In genomic region chr1:8448505-8448904, GRCh38 we compare ENCODE assay signal across 8 cellular contexts.
DNase-seq lines count a peak whose midpoint lies in the region; ATAC-seq and TF ChIP-seq lines count a peak whose summit lies in the region.
"Not testable (repeated sequence)": the region's sequence is repeated elsewhere in the genome, so short reads cannot be mapped to it uniquely, and the experiment has no call there.

No MANE protein-coding gene starts in this region.

- TF ChIP-seq POLR2A in vagina (IDR thresholded peaks at IDR 0.05): not testable (repeated sequence)

- peaks cover 11 to 20% of the 10 kb centered on the region in 2 donors for H3K36me3 Mint-ChIP-seq in CD4-positive, alpha-beta memory T cell
- H3K36me3 Mint-ChIP-seq in WTC11; endothelial cell (ENCODE audit: low read depth, unreplicated experiment); glutamatergic neuron (ENCODE audit: unreplicated experiment): not testable (repeated sequence)

- CTCF ChIA-PET in CD4-positive, alpha-beta memory T cell (lab: Charles Lee; ENCODE audit: partially characterized antibody): not testable (repeated sequence)
- CTCF ChIA-PET in WTC11 (lab: Charles Lee): interaction anchor here (1.3 kb wide), 1 partner anchor 12 kb away, joined by 5 read pairs; no protein-coding TSS in a partner anchor

- WGBS in mesodermal cell (ENCODE audit: insufficient coverage in 2 of 2), 2 experiments: 96 to 97% methylated on average over 3 to 7 of the region's 11 CpGs

- H3K9ac ChIP-seq in rectal smooth muscle tissue (ENCODE audit: low read length): not testable (repeated sequence)
- H3K9ac ChIP-seq in stomach smooth muscle (ENCODE audit: low read length in 2 of 2): peak overlapping the region in 1 of 2 donors; percentile 64

- not testable (repeated sequence) for ATAC-seq in WTC11

- not testable (repeated sequence) for H3K27ac ChIP-seq in CD4-positive, alpha-beta memory T cell (ENCODE audit: low read depth, low read length)
- peak overlapping the region; percentile 91 for H3K27ac ChIP-seq in mesodermal cell (ENCODE audit: low read depth, low read length, severe bottlenecking)
- H3K27ac ChIP-seq in rectal smooth muscle tissue (ENCODE audit: low read depth, low read length): peak overlapping the region; percentile 67
- peak overlapping the region; percentile 75 for H3K27ac ChIP-seq in stomach smooth muscle (ENCODE audit: low read length)
- H3K27ac ChIP-seq in vagina: peak overlapping the region; percentile 54

- H3K27me3 ChIP-seq in CD4-positive, alpha-beta memory T cell (ENCODE audit: insufficient read depth, low read length); rectal smooth muscle tissue (ENCODE audit: control insufficient read depth, insufficient read depth, low read length); stomach smooth muscle (ENCODE audit: control insufficient read depth in 1 of 2, insufficient read depth in 2 of 2, low read length in 2 of 2); vagina: not testable (repeated sequence)

- H3K9me3 ChIP-seq in CD4-positive, alpha-beta memory T cell (ENCODE audit: control insufficient read depth in 1 of 2, low read length in 2 of 2); mesodermal cell (ENCODE audit: control insufficient read depth, low read length); stomach smooth muscle (ENCODE audit: control insufficient read depth in 2 of 2, low read length in 2 of 2); vagina: not testable (repeated sequence)

- not testable (repeated sequence) for DNase-seq in CD4-positive, alpha-beta memory T cell; WTC11 (ENCODE audit: low spot score); endothelial cell (ENCODE audit: low spot score); glutamatergic neuron; vagina (ENCODE audit: extremely low spot score in 2 of 2)

- not testable (repeated sequence) for H3K27me3 Mint-ChIP-seq in CD4-positive, alpha-beta memory T cell; WTC11 (ENCODE audit: low read depth); endothelial cell (ENCODE audit: unreplicated experiment)
- peaks cover 10% of the 10 kb centered on the region for H3K27me3 Mint-ChIP-seq in glutamatergic neuron (ENCODE audit: unreplicated experiment)

- not testable (repeated sequence) for H3K36me3 ChIP-seq in CD4-positive, alpha-beta memory T cell (ENCODE audit: insufficient read depth, low read length); rectal smooth muscle tissue (ENCODE audit: control insufficient read depth, insufficient read depth, low read length); stomach smooth muscle (ENCODE audit: control insufficient read depth in 2 of 2, insufficient read depth in 2 of 2, low read length in 2 of 2); vagina
- peaks cover 63% of the 10 kb centered on the region for H3K36me3 ChIP-seq in mesodermal cell (ENCODE audit: control insufficient read depth, insufficient read depth, low read length)

- H3K27ac Mint-ChIP-seq in CD4-positive, alpha-beta memory T cell: peak overlapping the region in 4 of 7 donors; percentile 35 to 52 (median 42)
- H3K27ac Mint-ChIP-seq in WTC11 (peak overlapping the region; percentile 19; the same call in 1 of the 2 replicates), endothelial cell (ENCODE audit: unreplicated experiment) (peak overlapping the region; percentile 4), glutamatergic neuron (ENCODE audit: unreplicated experiment) (peak overlapping the region; percentile 67)

- H3K4me1 Mint-ChIP-seq in CD4-positive, alpha-beta memory T cell: peaks cover 2 to 13% (median 5%) of the 10 kb centered on the region in 4 donors
- H3K4me1 Mint-ChIP-seq in WTC11: peaks cover 34% of the 10 kb centered on the region
- not testable (repeated sequence) for H3K4me1 Mint-ChIP-seq in endothelial cell (ENCODE audit: unreplicated experiment); glutamatergic neuron (ENCODE audit: low read depth, unreplicated experiment)

- not testable (repeated sequence) for H3K4me3 ChIP-seq in CD4-positive, alpha-beta memory T cell (ENCODE audit: low read length in 2 of 2); mesodermal cell (ENCODE audit: extremely low read depth, insufficient read depth, low read length, poor library complexity, severe bottlenecking); vagina
- H3K4me3 ChIP-seq in rectal smooth muscle tissue (ENCODE audit: low read length) (peak overlapping the region; percentile 22), stomach smooth muscle (ENCODE audit: low read length in 2 of 2) (peak overlapping the region in 1 of 2 donors; percentile 47)

- not testable (repeated sequence) for TF ChIP-seq CTCF in WTC11 (IDR thresholded peaks at IDR 0.05); endothelial cell (IDR thresholded peaks at IDR 0.05; ENCODE audit: unreplicated experiment); glutamatergic neuron (IDR thresholded peaks at IDR 0.05; ENCODE audit: partially characterized antibody, unreplicated experiment); vagina (IDR thresholded peaks at IDR 0.05)

- H3K4me3 Mint-ChIP-seq in CD4-positive, alpha-beta memory T cell: peak overlapping the region in 1 of 8 donors; percentile 30
- not testable (repeated sequence) for H3K4me3 Mint-ChIP-seq in WTC11; endothelial cell (ENCODE audit: unreplicated experiment); glutamatergic neuron (ENCODE audit: unreplicated experiment)

- not testable (repeated sequence) for H3K9me3 Mint-ChIP-seq in CD4-positive, alpha-beta memory T cell; WTC11; endothelial cell (ENCODE audit: unreplicated experiment)
- H3K9me3 Mint-ChIP-seq in glutamatergic neuron (ENCODE audit: unreplicated experiment): peaks cover 13% of the 10 kb centered on the region

- H3K4me1 ChIP-seq in CD4-positive, alpha-beta memory T cell (ENCODE audit: insufficient read depth, low read length); rectal smooth muscle tissue (ENCODE audit: control insufficient read depth, insufficient read depth, low read length); stomach smooth muscle (ENCODE audit: control insufficient read depth, insufficient read depth, low read length): not testable (repeated sequence)
- peaks cover 24% of the 10 kb centered on the region for H3K4me1 ChIP-seq in mesodermal cell (ENCODE audit: control insufficient read depth, insufficient read depth, low read length, poor library complexity, severe bottlenecking)
- peaks cover 45% of the 10 kb centered on the region for H3K4me1 ChIP-seq in vagina

- POLR2A ChIA-PET in CD4-positive, alpha-beta memory T cell (lab: Charles Lee; ENCODE audit: partially characterized antibody): interaction anchor here (1.6 kb wide), 1 partner anchor 24 kb away, joined by 4 read pairs; no protein-coding TSS in a partner anchor
- POLR2A ChIA-PET in WTC11 (lab: Charles Lee): not testable (repeated sequence)

- intact Hi-C loops in CD4-positive, alpha-beta memory T cell (cut with micrococcal nuclease); vagina (cut with DNase I): not testable (repeated sequence)

Comparison
In these comparisons a context has a peak if more than half of its experiments do, and no peak if none do; other contexts are left out.
1. H3K27ac Mint-ChIP-seq: peak in every context shown above with its lines; median percentile 67 in glutamatergic neuron; 42 in CD4-positive, alpha-beta memory T cell; 19 in WTC11; 4 in endothelial cell.